ENCODE assay signal across 19 cellular contexts in the genomic region with DNA sequence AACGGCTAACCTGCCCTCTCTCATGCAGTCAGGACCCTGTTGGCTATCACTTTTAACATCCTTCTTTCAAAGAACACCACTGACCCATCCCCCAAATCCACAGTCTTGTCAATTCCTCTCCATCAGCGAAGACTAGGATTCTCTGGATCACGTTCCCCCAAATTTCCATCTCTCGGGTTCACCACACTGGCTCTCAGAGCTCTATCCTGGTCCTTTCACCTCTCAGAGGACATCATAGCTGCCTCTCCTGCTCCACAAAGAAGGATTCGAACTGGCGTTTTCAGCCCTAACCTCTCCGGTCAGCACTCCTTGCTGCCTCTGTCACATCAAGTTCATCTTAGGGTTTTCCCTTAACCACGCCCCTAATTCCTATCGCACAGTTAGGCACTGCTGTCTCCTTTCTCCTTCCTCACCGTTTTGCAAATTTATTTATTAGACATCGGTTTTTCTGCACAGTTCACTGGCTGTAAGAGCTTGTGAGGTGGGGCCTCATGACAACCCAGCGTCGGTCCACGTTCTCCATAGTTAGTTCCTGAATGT.
DNase-seq lines count a peak whose midpoint lies in the region; TF ChIP-seq lines count a peak whose summit lies in the region.
"Had no signal": no experiment of that assay in that cellular context is flagged by ENCODE, and none has a peak within 500 bp of the region (broad histone marks: within the 10 kb centered on the region; RNA-seq: fewer than 3 reads in every experiment).

No MANE protein-coding gene starts in this region.

- TF ChIP-seq CTCF in brain (conservative IDR thresholded peaks at IDR 0.05) (no peak), osteocyte (IDR thresholded peaks at IDR 0.05) (no peak)

- H3K27me3 Mint-ChIP-seq in brain (peaks cover 3% of the 10 kb centered on the region), immature natural killer cell (ENCODE audit: low read depth in 3 of 3) (peaks cover 4 to 16% (median 6%) of the 10 kb centered on the region in 3 donors), osteocyte (ENCODE audit: unreplicated experiment) (no peaks in the 10 kb centered on the region)

- H3K4me1 Mint-ChIP-seq in brain (peaks cover 26% of the 10 kb centered on the region), immature natural killer cell (peaks cover 74 to 81% of the 10 kb centered on the region in 2 donors), osteocyte (ENCODE audit: unreplicated experiment) (peaks cover 60% of the 10 kb centered on the region)

- no peak overlapping the region for H3K4me3 Mint-ChIP-seq in brain
- peak overlapping the region; percentile 27 to 65 (median 52) for H3K4me3 Mint-ChIP-seq in immature natural killer cell
- no peak overlapping the region for H3K4me3 Mint-ChIP-seq in osteocyte (ENCODE audit: unreplicated experiment)
- H3K4me3 Mint-ChIP-seq: CD8-positive, alpha-beta memory T cell had no signal

- peak overlapping the region in 3 of 5 experiments; percentile 85 to 97 (median 91) for H3K27ac Mint-ChIP-seq in brain
- peak overlapping the region in 1 of 6 donors; percentile 38 for H3K27ac Mint-ChIP-seq in immature natural killer cell
- peak overlapping the region; percentile 31 for H3K27ac Mint-ChIP-seq in osteocyte (ENCODE audit: unreplicated experiment)
- H3K27ac Mint-ChIP-seq: CD14-positive monocyte, IgD-negative memory B cell had no signal

- H3K9me3 Mint-ChIP-seq in brain (peaks cover 2 to 13% (median 7%) of the 10 kb centered on the region in 5 experiments), immature natural killer cell (no peaks in the 10 kb centered on the region), osteocyte (ENCODE audit: unreplicated experiment) (no peaks in the 10 kb centered on the region)

- peaks cover 61% of the 10 kb centered on the region for H3K36me3 Mint-ChIP-seq in brain
- H3K36me3 Mint-ChIP-seq in immature natural killer cell: no peaks in the 10 kb centered on the region
- no peaks in the 10 kb centered on the region for H3K36me3 Mint-ChIP-seq in osteocyte (ENCODE audit: unreplicated experiment)
- H3K36me3 Mint-ChIP-seq: CD14-positive monocyte; CD8-positive, alpha-beta memory T cell had no signal

- no peak for DNase-seq in immature natural killer cell
- peak; percentile 51 for DNase-seq in osteocyte (ENCODE audit: extremely low spot score, unreplicated experiment)
- no peak for DNase-seq in NCI-H1436 (lab: John Stamatoyannopoulos, UW)
- no peak for DNase-seq in amygdala (lab: John Stamatoyannopoulos, UW)
- DNase-seq in NCI-H748 treated with DMSO at 0.1 percent for 48 hours (lab: John Stamatoyannopoulos, UW): no peak
- no peak for DNase-seq in inferior parietal cortex (ENCODE audit: extremely low spot score)
- DNase-seq: CD8-positive, alpha-beta memory T cell; DMS 273 treated with DMSO at 0.1 percent for 48 hours; DMS79; EL; GDM1; MM.1S; NCI-H1694 treated with DMSO at 0.1 percent for 48 hours; NCI-H2081; NCI-H2227 treated with DMSO at 0.1 percent for 48 hours; NCI-H774 had no signal

Comparison
In these comparisons a context has a peak if more than half of its experiments do, and no peak if none do; other contexts are left out.
1. H3K4me3 Mint-ChIP-seq: peak in immature natural killer cell (5 of 5); none in brain (0 of 5) and osteocyte (single experiment).